21 cellular contexts compared by ENCODE assay signal in genomic region chr6:164502838-164503237, GRCh38.
DNase-seq lines count a peak whose midpoint lies in the region; ATAC-seq and TF ChIP-seq lines count a peak whose summit lies in the region.
"Had no signal": no experiment of that assay in that cellular context is flagged by ENCODE, and none has a peak within 500 bp of the region (broad histone marks: within the 10 kb centered on the region; RNA-seq: fewer than 3 reads in every experiment).

No MANE protein-coding gene starts in this region.

- ATAC-seq in GM21786 (IDR thresholded peaks at IDR 0.05; ENCODE audit: unreplicated experiment): peak; percentile 32
- ATAC-seq in left lobe of liver: peak; percentile 53
- ATAC-seq in HG03442 (IDR thresholded peaks at IDR 0.05; ENCODE audit: unreplicated experiment): no peak
- ATAC-seq: activated T-helper 17 cell treated with anti-CD3 and anti-CD28 coated beads, Interleukin-2, amount 50 U/mL, for 72 hours; foreskin keratinocyte; Panc1; stimulated activated effector memory CD8-positive, alpha-beta T cell treated with anti-CD3 and anti-CD28 coated beads, Interleukin-12 subunit alpha, Interleukin-12 subunit beta, amount 100 ng/mL, for 72 hours had no signal

- DNase-seq in DMS153 treated with DMSO at 0.1 percent for 48 hours (lab: John Stamatoyannopoulos, UW; ENCODE audit: unreplicated experiment): peak; percentile 35
- peak; percentile 88 for DNase-seq in RPMI8226
- DNase-seq in left lobe of liver (ENCODE audit: low spot score): no peak
- no peak for DNase-seq in activated naive CD4-positive, alpha-beta T cell (lab: John Stamatoyannopoulos, UW)
- no peak for DNase-seq in sigmoid colon
- DNase-seq: activated CD4-positive, alpha-beta T cell treated with anti-CD3 and anti-CD28 coated beads, Interleukin-2, amount 50 U/mL, for 1 hour; CD4-positive, CD25-positive, alpha-beta regulatory T cell; cerebellar nuclear complex; effector CD4-positive, alpha-beta T cell; foreskin keratinocyte; HCEC 1CT; KG1; SJCRH30; stimulated activated CD4-positive, alpha-beta T cell treated with anti-CD3 and anti-CD28 coated beads, Interleukin-2, amount 100 ng/mL, for 24 hours; T-helper 1 cell had no signal

- no peak for TF ChIP-seq POLR2A in sigmoid colon (IDR thresholded peaks at IDR 0.05)

- no peak overlapping the region for H3K4me3 ChIP-seq in sigmoid colon
- H3K4me3 ChIP-seq: hepatocyte, SJCRH30 had no signal

- 21 to 46% methylated on average over 6 of the region's 6 CpGs for WGBS in sigmoid colon, 2 donors

- intact Hi-C loops in sigmoid colon (cut with DNase I): no loop called here

- no peak for TF ChIP-seq EP300 in sigmoid colon (IDR thresholded peaks at IDR 0.05)

- H3K9me3 ChIP-seq in sigmoid colon: peaks cover 0 to 7% (median 0%) of the 10 kb centered on the region in 4 donors
- H3K9me3 ChIP-seq: SJCRH30 had no signal

- H3K4me1 ChIP-seq in sigmoid colon: no peaks in the 10 kb centered on the region
- H3K4me1 ChIP-seq: foreskin keratinocyte, SJCRH30 had no signal

- no peak for TF ChIP-seq CTCF in sigmoid colon (IDR thresholded peaks at IDR 0.05)

- H3K27me3 ChIP-seq in sigmoid colon: no peaks in the 10 kb centered on the region
- H3K27me3 ChIP-seq: foreskin keratinocyte, hepatocyte, SJCRH30 had no signal

- H3K27ac ChIP-seq in sigmoid colon: no peak overlapping the region
- H3K27ac ChIP-seq: foreskin keratinocyte, hepatocyte, SJCRH30 had no signal

- H3K36me3 ChIP-seq in sigmoid colon: no peaks in the 10 kb centered on the region
- H3K36me3 ChIP-seq: SJCRH30 had no signal

Comparison
In these comparisons a context has a peak if more than half of its experiments do, and no peak if none do; other contexts are left out.
1. DNase-seq: peak in DMS153 treated with DMSO at 0.1 percent for 48 hours (single experiment) and RPMI8226 (single experiment); none in left lobe of liver (single experiment), activated naive CD4-positive, alpha-beta T cell (0 of 4) and sigmoid colon (single experiment).